1 cellular context compared by ENCODE assay signal in genomic region chr9:92146610-92147009, GRCh38.
TF ChIP-seq lines count a peak whose summit lies in the region.

No MANE protein-coding gene starts in this region.

TF ChIP-seq in HepG2, 621 proteins besides CTCF, POLR2A, EP300 and RAD21:
- no peak for TF ChIP-seq GZF1 (CRISPR knock-in tag; IDR thresholded peaks at IDR 0.05)
- no peak for TF ChIP-seq TFDP2 (CRISPR knock-in tag; IDR thresholded peaks at IDR 0.05)
- no peak for TF ChIP-seq JUND (CRISPR knock-in tag; IDR thresholded peaks at IDR 0.05)
- TF ChIP-seq ZNF414 (CRISPR knock-in tag; IDR thresholded peaks at IDR 0.05), result no peak
- TF ChIP-seq ZBTB44 (CRISPR knock-in tag; IDR thresholded peaks at IDR 0.05), result no peak
- TF ChIP-seq CCAR2 (optimal IDR thresholded peaks at IDR 0.05; ENCODE audit: low read depth, low read length), result no peak
- TF ChIP-seq ZNF432 (CRISPR knock-in tag; IDR thresholded peaks at IDR 0.05; ENCODE audit: borderline replicate concordance), result no peak
- no peak for TF ChIP-seq YEATS2 (CRISPR knock-in tag; IDR thresholded peaks at IDR 0.05; ENCODE audit: borderline replicate concordance)
- no peak for TF ChIP-seq ZNF512B (CRISPR knock-in tag; IDR thresholded peaks at IDR 0.05; ENCODE audit: borderline replicate concordance)
- no peak for TF ChIP-seq JUNB (CRISPR knock-in tag; IDR thresholded peaks at IDR 0.05; ENCODE audit: borderline replicate concordance)
- TF ChIP-seq ZNF430 (CRISPR knock-in tag; IDR thresholded peaks at IDR 0.05), result no peak
- TF ChIP-seq ZNF264 (CRISPR knock-in tag; IDR thresholded peaks at IDR 0.05), result no peak
- no peak for TF ChIP-seq KDM1A (CRISPR knock-in tag; IDR thresholded peaks at IDR 0.05)
- no peak for TF ChIP-seq MXD3 (CRISPR knock-in tag; IDR thresholded peaks at IDR 0.05)
- no peak for TF ChIP-seq NKX3-1 (CRISPR knock-in tag; IDR thresholded peaks at IDR 0.05)
TF ChIP-seq in HepG2: peak in this region for 0.
